Comparison of ENCODE assay signal across 9 cellular contexts in genomic region chr11:102007567-102008437, GRCh38. TPM values are rescaled to one million over a fixed set of nuclear protein-coding genes. Genes with fewer than 3 reads are reported as not detected.
DNase-seq lines count a peak whose midpoint lies in the region; ATAC-seq and TF ChIP-seq lines count a peak whose summit lies in the region.
"Had no signal": no experiment of that assay in that cellular context is flagged by ENCODE, and none has a peak within 500 bp of the region (broad histone marks: within the 10 kb centered on the region; RNA-seq: fewer than 3 reads in every experiment).

No MANE protein-coding gene starts in this region.

- no peaks in the 10 kb centered on the region for H3K79me2 ChIP-seq in mammary epithelial cell (ENCODE audit: insufficient read depth, low read length)

- H3K36me3 Mint-ChIP-seq in CD4-positive, alpha-beta T cell (ENCODE audit: low read depth) = no peaks in the 10 kb centered on the region
- no peaks in the 10 kb centered on the region for H3K36me3 Mint-ChIP-seq in activated CD4-positive, alpha-beta memory T cell treated with anti-CD3 and anti-CD28 coated beads, Interleukin-2, amount 10 ng/mL, durations not matched to agents 7 days and 5 days (ENCODE audit: low read depth)
- H3K36me3 Mint-ChIP-seq: naive thymus-derived CD8-positive, alpha-beta T cell had no signal

- dilution Hi-C loops in mammary epithelial cell (cut with HindIII; ENCODE audit: low sequenced_read_pairs) = loop anchor here (5.0 kb wide), 2 partner anchors 54 to 146 kb away; no protein-coding TSS in a partner anchor

- BruUV-seq in mammary epithelial cell (replicated peaks; lab: Mats Ljungman, UMichigan) = no TSS peak

- H3K4me3 ChIP-seq in mammary epithelial cell (replicated peaks in 1 of 3; ENCODE audit: insufficient read depth in 1 of 3, low read depth in 2 of 3, low read length in 3 of 3) = no peak overlapping the region
- H3K4me3 ChIP-seq in liver (ENCODE audit: low read depth in 1 of 3, low read length in 3 of 3) = no peak overlapping the region

- peak; percentile 84 to 85 for TF ChIP-seq RAD21 in liver (IDR thresholded peaks at IDR 0.05)

- H3K27me3 Mint-ChIP-seq in CD4-positive, alpha-beta T cell = peaks cover 12% of the 10 kb centered on the region
- peaks cover 8% of the 10 kb centered on the region for H3K27me3 Mint-ChIP-seq in activated CD4-positive, alpha-beta memory T cell treated with anti-CD3 and anti-CD28 coated beads, Interleukin-2, amount 10 ng/mL, durations not matched to agents 7 days and 5 days

- no peak overlapping the region for H3K27ac Mint-ChIP-seq in CD4-positive, alpha-beta T cell
- no peak overlapping the region for H3K27ac Mint-ChIP-seq in activated CD4-positive, alpha-beta memory T cell treated with anti-CD3 and anti-CD28 coated beads, Interleukin-2, amount 10 ng/mL, durations not matched to agents 7 days and 5 days
- H3K27ac Mint-ChIP-seq: naive thymus-derived CD8-positive, alpha-beta T cell had no signal

- no peaks in the 10 kb centered on the region for H3K9me3 Mint-ChIP-seq in CD4-positive, alpha-beta T cell
- H3K9me3 Mint-ChIP-seq in activated CD4-positive, alpha-beta memory T cell treated with anti-CD3 and anti-CD28 coated beads, Interleukin-2, amount 10 ng/mL, durations not matched to agents 7 days and 5 days = no peaks in the 10 kb centered on the region
- H3K9me3 Mint-ChIP-seq: naive thymus-derived CD8-positive, alpha-beta T cell had no signal

- no peak overlapping the region for H3K4me3 Mint-ChIP-seq in CD4-positive, alpha-beta T cell
- H3K4me3 Mint-ChIP-seq in activated CD4-positive, alpha-beta memory T cell treated with anti-CD3 and anti-CD28 coated beads, Interleukin-2, amount 10 ng/mL, durations not matched to agents 7 days and 5 days = no peak overlapping the region
- H3K4me3 Mint-ChIP-seq: naive thymus-derived CD8-positive, alpha-beta T cell had no signal

- peak; percentile 78 for TF ChIP-seq CTCF in CD4-positive, alpha-beta T cell (IDR thresholded peaks at IDR 0.05)
- TF ChIP-seq CTCF in mammary epithelial cell (conservative IDR thresholded peaks at IDR 0.05 in 1 of 2, IDR thresholded peaks at IDR 0.05 in 1 of 2; ENCODE audit: extremely low read depth in 1 of 2, insufficient read depth in 1 of 2, low read depth in 1 of 2, low read length in 2 of 2) (peak; percentile 46), liver (IDR thresholded peaks at IDR 0.05; ENCODE audit: low read depth, low read length, missing input control) (peak; percentile 51)

- no peaks in the 10 kb centered on the region for H3K36me3 ChIP-seq in mammary epithelial cell (ENCODE audit: insufficient read depth, low read length)
- H3K36me3 ChIP-seq in liver (ENCODE audit: control insufficient read depth in 4 of 4, insufficient read depth in 3 of 4, low read depth in 1 of 4, low read length in 3 of 4) = no peaks in the 10 kb centered on the region

- peak overlapping the region; percentile 72 for H3K4me2 ChIP-seq in mammary epithelial cell (ENCODE audit: insufficient read depth, low read depth, low read length)

- POLR2A ChIA-PET in CD4-positive, alpha-beta T cell (lab: Charles Lee) = interaction anchor here (1.4 kb wide), 1 partner anchor 12 kb away, joined by 4 read pairs; no protein-coding TSS in a partner anchor
- POLR2A ChIA-PET in activated CD4-positive, alpha-beta memory T cell treated with anti-CD3 and anti-CD28 coated beads, Interleukin-2, amount 10 ng/mL, durations not matched to agents 7 days and 5 days (lab: Charles Lee) = no interaction called here

- H4K20me1 ChIP-seq in mammary epithelial cell (ENCODE audit: insufficient read depth, low read length) = no peaks in the 10 kb centered on the region

- H3K4me1 ChIP-seq in mammary epithelial cell (ENCODE audit: insufficient read depth, low read length) = peaks cover 30% of the 10 kb centered on the region
- peaks cover 0 to 10% (median 8%) of the 10 kb centered on the region in 4 donors for H3K4me1 ChIP-seq in liver (ENCODE audit: control insufficient read depth in 4 of 4, insufficient read depth in 4 of 4, low read length in 3 of 4)

- 23% methylated on average over 4 of the region's 4 CpGs for WGBS in mammary epithelial cell (ENCODE audit: low coverage, missing lambda C conversion rate)
- WGBS in liver = 24% methylated on average over 4 of the region's 4 CpGs

- intact Hi-C loops in CD4-positive, alpha-beta T cell (cut with DNase I, micrococcal nuclease) = loop anchor here (1.0 to 5.0 kb wide), 3 partner anchors 91 to 1431 kb away; partner anchors contain the start of genes ANGPTL5 (in 1 of the 2) and CEP126 (in 1 of the 2)
- intact Hi-C loops in mammary epithelial cell (cut with micrococcal nuclease) = loop anchor here (1.0 to 2.0 kb wide), 4 partner anchors 93 to 579 kb away; partner anchors contain the start of gene CEP126

- no peak for ATAC-seq in CD4-positive, alpha-beta T cell (ENCODE audit: poor library complexity)
- ATAC-seq in GM19035 (IDR thresholded peaks at IDR 0.05; ENCODE audit: unreplicated experiment) (peak; percentile 81), HG03442 (IDR thresholded peaks at IDR 0.05; ENCODE audit: unreplicated experiment) (peak; percentile 67)
- ATAC-seq: naive thymus-derived CD8-positive, alpha-beta T cell had no signal

- no peak overlapping the region for H3K27ac ChIP-seq in CD4-positive, alpha-beta T cell (ENCODE audit: low read depth, low read length)
- H3K27ac ChIP-seq in mammary epithelial cell (ENCODE audit: insufficient read depth, low read depth, low read length) = peak overlapping the region; percentile 36
- H3K27ac ChIP-seq in liver (ENCODE audit: low read depth in 1 of 2, low read length in 2 of 2) = no peak overlapping the region

- no peak overlapping the region for H3K9ac ChIP-seq in mammary epithelial cell (ENCODE audit: insufficient read depth, low read length)
- no peak overlapping the region for H3K9ac ChIP-seq in liver (ENCODE audit: low read depth in 1 of 2, low read length in 2 of 2)

- no peaks in the 10 kb centered on the region for H3K4me1 Mint-ChIP-seq in CD4-positive, alpha-beta T cell (ENCODE audit: low read depth)
- peaks cover 9% of the 10 kb centered on the region for H3K4me1 Mint-ChIP-seq in activated CD4-positive, alpha-beta memory T cell treated with anti-CD3 and anti-CD28 coated beads, Interleukin-2, amount 10 ng/mL, durations not matched to agents 7 days and 5 days
- H3K4me1 Mint-ChIP-seq: naive thymus-derived CD8-positive, alpha-beta T cell had no signal

- no peaks in the 10 kb centered on the region for H3K9me3 ChIP-seq in CD4-positive, alpha-beta T cell (ENCODE audit: control insufficient read depth, low read length)
- H3K9me3 ChIP-seq in mammary epithelial cell (replicated peaks; ENCODE audit: insufficient read depth, low read length) (no peaks in the 10 kb centered on the region), liver (ENCODE audit: control insufficient read depth in 4 of 4, low read length in 3 of 4) (no peaks in the 10 kb centered on the region)

- H3K27me3 ChIP-seq in CD4-positive, alpha-beta T cell (ENCODE audit: control insufficient read depth, insufficient read depth, low read length) = peaks cover 4% of the 10 kb centered on the region
- H3K27me3 ChIP-seq in mammary epithelial cell (ENCODE audit: insufficient read depth, low read length) (no peaks in the 10 kb centered on the region), liver (ENCODE audit: control insufficient read depth in 4 of 4, insufficient read depth in 4 of 4, low read length in 3 of 4) (peaks cover 0 to 2% (median 0%) of the 10 kb centered on the region in 4 donors)

- CTCF ChIA-PET in CD4-positive, alpha-beta T cell (lab: Charles Lee) = interaction anchor here (0.9 to 3.8 kb wide), 6 partner anchors 9 to 146 kb away, joined by 3 to 30 read pairs (median 3); partner anchors contain the start of gene CEP126
- CTCF ChIA-PET in mammary epithelial cell (lab: Charles Lee; ENCODE audit: low non-redundant PET) = interaction anchor here (0.6 to 1.9 kb wide), 8 partner anchors 34 to 1085 kb away, joined by 3 to 27 read pairs (median 4); no protein-coding TSS in a partner anchor
- CTCF ChIA-PET in activated CD4-positive, alpha-beta memory T cell treated with anti-CD3 and anti-CD28 coated beads, Interleukin-2, amount 10 ng/mL, durations not matched to agents 7 days and 5 days (lab: Charles Lee) = interaction anchor here (0.6 to 5.0 kb wide), 19 partner anchors 10 to 198 kb away, joined by 3 to 60 read pairs (median 4); partner anchors contain the start of gene CEP126

- H2AFZ ChIP-seq in mammary epithelial cell (ENCODE audit: low read depth, low read length) = peak overlapping the region; percentile 64

- no peak for DNase-seq in CD4-positive, alpha-beta T cell
- DNase-seq in NCI-H526 treated with DMSO at 0.1 percent for 48 hours (lab: John Stamatoyannopoulos, UW) = peak; percentile 96
- peak; percentile 59 for DNase-seq in mammary epithelial cell
- DNase-seq in activated CD4-positive, alpha-beta memory T cell treated with anti-CD3 and anti-CD28 coated beads, Interleukin-2, amount 10 ng/mL, durations not matched to agents 7 days and 5 days = no peak
- DNase-seq in activated naive CD4-positive, alpha-beta T cell treated with Interleukin-2 at 50 U/mL for 16 hours = no peak

- in situ Hi-C loops in mammary epithelial cell (cut with MboI; ENCODE audit: low sequenced_read_pairs in 2 of 2) = loop anchor here (10.0 to 25.0 kb wide), 2 partner anchors 133 to 546 kb away; no protein-coding TSS in a partner anchor

TF ChIP-seq in liver, 16 proteins besides CTCF, POLR2A, EP300 and RAD21:
- TF ChIP-seq SP1 (IDR thresholded peaks at IDR 0.05) (peak; percentile 5), ATF3 (IDR thresholded peaks at IDR 0.05) (no peak)

RNA-seq across cellular contexts. Expression of gene CFAP300, which starts 39.4 kb away (rescaled TPM):
- not detected for total RNA-seq in CD4-positive, alpha-beta T cell
- total RNA-seq in mammary epithelial cell (1 to 10 TPM; 4.3 to 6.4 TPM), liver (not detected)
- polyA plus RNA-seq in mammary epithelial cell (3.2 TPM), liver (under 1 TPM; 0.09 to 0.22 TPM)
- polyA minus RNA-seq in mammary epithelial cell = not detected
- not detected for total RNA-seq in activated CD4-positive, alpha-beta memory T cell treated with anti-CD3 and anti-CD28 coated beads, Interleukin-2, amount 10 ng/mL, durations not matched to agents 7 days and 5 days
- total RNA-seq: naive thymus-derived CD8-positive, alpha-beta T cell had no signal
- polyA plus RNA-seq: naive thymus-derived CD8-positive, alpha-beta T cell had no signal

Comparison
In these comparisons a context has a peak if more than half of its experiments do, and no peak if none do; other contexts are left out.
1. DNase-seq: peak in NCI-H526 treated with DMSO at 0.1 percent for 48 hours (single experiment) and mammary epithelial cell (single experiment); none in CD4-positive, alpha-beta T cell (0 of 10), activated CD4-positive, alpha-beta memory T cell treated with anti-CD3 and anti-CD28 coated beads, Interleukin-2, amount 10 ng/mL, durations not matched to agents 7 days and 5 days (single experiment) and activated naive CD4-positive, alpha-beta T cell treated with Interleukin-2 at 50 U/mL for 16 hours (single experiment).
2. RNA of gene CFAP300, which starts 39.4 kb away (total RNA-seq): 4.3 to 6.4 TPM in mammary epithelial cell; not detected in liver, not detected in CD4-positive, alpha-beta T cell and not detected in activated CD4-positive, alpha-beta memory T cell treated with anti-CD3 and anti-CD28 coated beads, Interleukin-2, amount 10 ng/mL, durations not matched to agents 7 days and 5 days; every median in the first group is over 4 times any median in the second.
3. Peak in every context shown above with its lines, with median percentiles within 50 percentile points of each other: CTCF ChIP-seq.